Comparison of ENCODE assay signal across 8 cellular contexts in the genomic region with DNA sequence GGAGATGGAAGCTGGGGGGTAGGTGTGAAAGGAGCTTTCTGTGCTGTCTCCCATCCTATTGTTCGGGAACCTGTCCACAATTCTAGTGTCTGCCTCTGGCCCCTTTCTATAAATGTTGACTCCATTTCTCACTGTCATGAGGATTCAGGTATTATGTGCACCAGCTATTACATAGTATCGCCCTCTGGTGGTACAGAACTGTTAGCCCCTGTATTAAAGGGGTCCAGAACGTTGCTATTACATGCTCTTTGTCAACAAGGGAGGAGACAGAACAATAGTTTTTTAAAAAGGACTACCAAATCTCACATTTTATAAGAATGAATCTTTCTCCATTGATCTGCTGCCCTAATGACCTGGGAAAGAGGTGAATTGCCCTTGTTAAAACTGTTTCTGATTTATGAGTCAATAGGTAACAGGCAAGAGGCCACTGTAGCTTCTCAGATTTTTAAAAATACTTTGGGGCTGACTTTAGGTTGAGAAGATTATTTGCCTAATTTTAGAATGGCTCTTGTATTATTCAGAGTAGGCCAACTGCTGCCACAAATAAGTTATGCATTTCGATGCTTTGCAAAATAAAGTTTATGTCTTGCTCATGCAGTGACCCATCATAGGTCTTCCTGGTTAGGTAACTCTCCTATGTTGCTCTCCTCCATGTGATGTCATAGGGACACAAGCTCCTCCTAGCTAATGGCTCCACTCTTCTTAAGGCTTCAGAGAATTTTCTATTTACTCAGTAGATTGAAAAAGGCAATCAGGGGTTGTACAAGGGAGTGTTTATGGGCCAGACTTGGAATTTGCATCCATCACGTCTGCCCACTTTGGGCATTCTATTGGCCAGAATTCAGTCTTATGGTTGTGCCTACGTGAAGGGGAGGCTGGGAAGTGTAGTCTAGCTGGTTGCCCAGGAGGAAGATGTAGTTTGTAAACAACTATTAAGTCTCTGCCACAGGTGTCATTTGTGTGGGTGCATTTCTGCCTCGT. TPM values are rescaled to one million over a fixed set of nuclear protein-coding genes. Genes with fewer than 3 reads are reported as not detected.
DNase-seq lines count a peak whose midpoint lies in the region; ATAC-seq and TF ChIP-seq lines count a peak whose summit lies in the region.

No MANE protein-coding gene starts in this region.

- H3K9me3 Mint-ChIP-seq in endodermal cell = peaks cover 16% of the 10 kb centered on the region
- H3K9me3 Mint-ChIP-seq in natural killer cell treated with Interleukin-12 subunit alpha and Interleukin-12 subunit beta and Interleukin-15 and Interleukin-18, amount 100 ng/mL, for 72 hours = no peaks in the 10 kb centered on the region

- no peak overlapping the region for H3K27ac Mint-ChIP-seq in endodermal cell
- no peak overlapping the region for H3K27ac Mint-ChIP-seq in natural killer cell treated with Interleukin-12 subunit alpha and Interleukin-12 subunit beta and Interleukin-15 and Interleukin-18, amount 100 ng/mL, for 72 hours

- no peaks in the 10 kb centered on the region for H3K27me3 ChIP-seq in endodermal cell (ENCODE audit: control insufficient read depth, insufficient read depth, low read length, poor library complexity, severe bottlenecking)

- H3K4me3 Mint-ChIP-seq in endodermal cell = no peak overlapping the region
- H3K4me3 Mint-ChIP-seq in natural killer cell treated with Interleukin-12 subunit alpha and Interleukin-12 subunit beta and Interleukin-15 and Interleukin-18, amount 100 ng/mL, for 72 hours = no peak overlapping the region

- ATAC-seq in GM21528 (IDR thresholded peaks at IDR 0.05; ENCODE audit: low FRiP score, unreplicated experiment) = peak; percentile 67
- ATAC-seq in natural killer cell treated with Interleukin-12 subunit alpha and Interleukin-12 subunit beta and Interleukin-15 and Interleukin-18, amount 100 ng/mL, for 72 hours = peak; percentile 62 to 65
- ATAC-seq in HG02970 (IDR thresholded peaks at IDR 0.05; ENCODE audit: low FRiP score, unreplicated experiment) = no peak

- peaks cover 12% of the 10 kb centered on the region for H3K4me1 Mint-ChIP-seq in endodermal cell
- H3K4me1 Mint-ChIP-seq in natural killer cell treated with Interleukin-12 subunit alpha and Interleukin-12 subunit beta and Interleukin-15 and Interleukin-18, amount 100 ng/mL, for 72 hours (ENCODE audit: low read depth in 2 of 2) = peaks cover 0 to 10% of the 10 kb centered on the region in 2 donors

- TF ChIP-seq CTCF in RWPE1 (conservative IDR thresholded peaks at IDR 0.05; ENCODE audit: low read depth) (peak; percentile 82), endodermal cell (conservative IDR thresholded peaks at IDR 0.05) (peak; percentile 92)

- no peak overlapping the region for H3K27ac ChIP-seq in RWPE1
- no peak overlapping the region for H3K27ac ChIP-seq in endodermal cell (ENCODE audit: low read depth, low read length)

- no peaks in the 10 kb centered on the region for H3K36me3 Mint-ChIP-seq in endodermal cell (ENCODE audit: low read depth)
- H3K36me3 Mint-ChIP-seq in natural killer cell treated with Interleukin-12 subunit alpha and Interleukin-12 subunit beta and Interleukin-15 and Interleukin-18, amount 100 ng/mL, for 72 hours = no peaks in the 10 kb centered on the region

- 42 to 58% methylated on average over 6 to 7 of the region's 7 CpGs for WGBS in endodermal cell (ENCODE audit: insufficient coverage in 1 of 2, insufficient read length in 1 of 2), 2 experiments

- peaks cover 8% of the 10 kb centered on the region for H3K4me1 ChIP-seq in endodermal cell (ENCODE audit: control insufficient read depth, insufficient read depth, low read length)

- DNase-seq in activated T-cell treated with anti-CD3 and anti-CD28 coated beads for 24 hours (ENCODE audit: low read depth) (peak; percentile 12), RWPE1 (ENCODE audit: low spot score) (peak; percentile 79), endodermal cell (peak; percentile 63)
- no peak for DNase-seq in activated T-cell treated with anti-CD3 and anti-CD28 coated beads, Interleukin-2, amount 50 U/mL, for 1 hour
- DNase-seq in Jurkat, Clone E6-1 (ENCODE audit: low read depth, low spot score) = peak; percentile 84
- no peak for DNase-seq in natural killer cell treated with Interleukin-12 subunit alpha and Interleukin-12 subunit beta and Interleukin-15 and Interleukin-18, amount 100 ng/mL, for 72 hours (ENCODE audit: low spot score)

- H3K4me3 ChIP-seq in Jurkat, Clone E6-1 (ENCODE audit: low read length) = no peak overlapping the region
- no peak overlapping the region for H3K4me3 ChIP-seq in endodermal cell (ENCODE audit: low read length)

- POLR2A ChIA-PET in RWPE1 (lab: Yijun Ruan, JAX; ENCODE audit: low non-redundant PET) = no interaction called here

- no peaks in the 10 kb centered on the region for H3K36me3 ChIP-seq in endodermal cell (ENCODE audit: control insufficient read depth, insufficient read depth, low read length)

- peaks cover 20% of the 10 kb centered on the region for H3K9me3 ChIP-seq in endodermal cell (ENCODE audit: control insufficient read depth, low read length)

- no peak overlapping the region for H3K9ac ChIP-seq in endodermal cell (ENCODE audit: extremely low read depth, low read length, poor library complexity, severe bottlenecking)

- peaks cover 14% of the 10 kb centered on the region for H3K27me3 Mint-ChIP-seq in endodermal cell (ENCODE audit: insufficient read depth)
- H3K27me3 Mint-ChIP-seq in natural killer cell treated with Interleukin-12 subunit alpha and Interleukin-12 subunit beta and Interleukin-15 and Interleukin-18, amount 100 ng/mL, for 72 hours = peaks cover 15 to 47% of the 10 kb centered on the region in 2 donors

- CTCF ChIA-PET in RWPE1 (lab: Yijun Ruan, JAX) = interaction anchor here (0.6 to 1.7 kb wide), 13 partner anchors 16 to 716 kb away, joined by 3 to 8 read pairs (median 4); no protein-coding TSS in a partner anchor

RNA-seq across cellular contexts. Expression of gene DCANP1, which starts 20.8 kb away (rescaled TPM):
- not detected for polyA plus RNA-seq in Jurkat, Clone E6-1 (2012; ENCODE audit: insufficient read depth, insufficient read length)
- not detected for total RNA-seq in endodermal cell
- not detected for polyA plus RNA-seq in endodermal cell (2013, experiment 1 of 2)
- not detected for polyA plus RNA-seq in endodermal cell (2013, experiment 2 of 2)
- total RNA-seq in natural killer cell treated with Interleukin-12 subunit alpha and Interleukin-12 subunit beta and Interleukin-15 and Interleukin-18, amount 100 ng/mL, for 72 hours = not detected

RNA-seq across cellular contexts. Expression of gene TIFAB, which starts 25.8 kb away (rescaled TPM):
- not detected for polyA plus RNA-seq in Jurkat, Clone E6-1 (2012; ENCODE audit: insufficient read depth, insufficient read length)
- not detected for total RNA-seq in endodermal cell
- polyA plus RNA-seq in endodermal cell (2013, experiment 1 of 2) = not detected
- polyA plus RNA-seq in endodermal cell (2013, experiment 2 of 2) = not detected
- not detected for total RNA-seq in natural killer cell treated with Interleukin-12 subunit alpha and Interleukin-12 subunit beta and Interleukin-15 and Interleukin-18, amount 100 ng/mL, for 72 hours

RNA-seq across cellular contexts. Expression of gene MACROH2A1, which starts 27.4 kb away (rescaled TPM):
- polyA plus RNA-seq in Jurkat, Clone E6-1 (2012; ENCODE audit: insufficient read depth, insufficient read length) = 283 TPM
- total RNA-seq in endodermal cell = 100 to 1,000 TPM; 256 to 288 TPM
- polyA plus RNA-seq in endodermal cell (2013, experiment 1 of 2) = 253 TPM
- polyA plus RNA-seq in endodermal cell (2013, experiment 2 of 2) = 265 TPM
- total RNA-seq in natural killer cell treated with Interleukin-12 subunit alpha and Interleukin-12 subunit beta and Interleukin-15 and Interleukin-18, amount 100 ng/mL, for 72 hours = 100 to 1,000 TPM; 163 to 252 TPM

Comparison
In these comparisons a context has a peak if more than half of its experiments do, and no peak if none do; other contexts are left out.
1. DNase-seq: peak in activated T-cell treated with anti-CD3 and anti-CD28 coated beads for 24 hours (single experiment), Jurkat, Clone E6-1 (single experiment), RWPE1 (single experiment) and endodermal cell (single experiment); none in activated T-cell treated with anti-CD3 and anti-CD28 coated beads, Interleukin-2, amount 50 U/mL, for 1 hour (single experiment) and natural killer cell treated with Interleukin-12 subunit alpha and Interleukin-12 subunit beta and Interleukin-15 and Interleukin-18, amount 100 ng/mL, for 72 hours (single experiment).